Comparison of ENCODE assay signal across 1 cellular context in genomic region chr3:127085576-127085975, GRCh38.
TF ChIP-seq lines count a peak whose summit lies in the region.

No MANE protein-coding gene starts in this region.

TF ChIP-seq in H1, 55 proteins besides CTCF, POLR2A, EP300 and RAD21:
- TF ChIP-seq CEBPB (IDR thresholded peaks at IDR 0.05; ENCODE audit: low read depth, low read length) (no peak), RXRA (IDR thresholded peaks at IDR 0.05; ENCODE audit: insufficient read depth, low read depth, low read length) (no peak), USF2 (IDR thresholded peaks at IDR 0.05; ENCODE audit: low read length) (no peak), SP1 (IDR thresholded peaks at IDR 0.05; ENCODE audit: low read depth, low read length) (no peak), EZH2 (IDR thresholded peaks at IDR 0.05; ENCODE audit: low read depth, low read length, severe bottlenecking) (no peak), SIX5 (IDR thresholded peaks at IDR 0.05; ENCODE audit: low read depth, low read length) (no peak), GABPA (IDR thresholded peaks at IDR 0.05; ENCODE audit: borderline replicate concordance, insufficient read depth, low read length) (no peak)
